Comparison of ENCODE assay signal across 12 cellular contexts in the genomic region with DNA sequence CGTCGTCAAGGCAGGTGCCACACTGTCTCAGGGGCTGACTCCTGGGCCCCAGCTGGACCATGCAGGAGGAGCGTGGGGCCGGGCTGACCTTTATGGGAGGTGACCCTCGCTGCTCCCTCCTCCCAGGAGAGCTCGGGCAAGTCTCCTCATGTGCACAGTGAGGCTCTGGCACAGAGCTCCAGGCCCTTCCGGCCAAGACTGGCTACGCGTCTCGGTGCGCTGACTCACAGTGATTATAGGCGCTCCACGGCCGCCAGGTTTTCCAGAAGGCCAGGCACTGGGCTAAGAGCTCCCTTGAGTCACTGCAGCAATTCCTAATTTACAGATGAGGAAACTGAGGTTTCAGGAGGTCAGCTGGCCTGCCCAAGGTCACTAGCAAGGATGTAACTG. TPM values are rescaled to one million over a fixed set of nuclear protein-coding genes. Genes with fewer than 3 reads are reported as not detected.
DNase-seq lines count a peak whose midpoint lies in the region; ATAC-seq and TF ChIP-seq lines count a peak whose summit lies in the region.
"Had no signal": no experiment of that assay in that cellular context is flagged by ENCODE, and none has a peak within 500 bp of the region (broad histone marks: within the 10 kb centered on the region; RNA-seq: fewer than 3 reads in every experiment).

No MANE protein-coding gene starts in this region.

- H3K4me1 ChIP-seq in BLaER1 (peaks cover 99% of the 10 kb centered on the region), duodenal mucosa (ENCODE audit: control insufficient read depth in 1 of 2, insufficient read depth in 2 of 2, low read length in 2 of 2) (peaks cover 5 to 10% of the 10 kb centered on the region in 2 donors), lower lobe of right lung (peaks cover 23% of the 10 kb centered on the region)
- H3K4me1 ChIP-seq in effector memory CD4-positive, alpha-beta T cell (ENCODE audit: control insufficient read depth, insufficient read depth, low read length, poor library complexity, severe bottlenecking), result no peaks in the 10 kb centered on the region
- H3K4me1 ChIP-seq: SJSA1 had no signal

- H3K27me3 ChIP-seq in BLaER1, result no peaks in the 10 kb centered on the region
- no peaks in the 10 kb centered on the region for H3K27me3 ChIP-seq in duodenal mucosa (ENCODE audit: control insufficient read depth in 1 of 2, insufficient read depth in 2 of 2, low read length in 2 of 2)
- H3K27me3 ChIP-seq in lower lobe of right lung (ENCODE audit: low read depth), result no peaks in the 10 kb centered on the region
- no peaks in the 10 kb centered on the region for H3K27me3 ChIP-seq in effector memory CD4-positive, alpha-beta T cell (replicated peaks; ENCODE audit: control insufficient read depth, insufficient read depth, low read length, poor library complexity, severe bottlenecking)
- H3K27me3 ChIP-seq: SJSA1 had no signal

- TF ChIP-seq CTCF in lower lobe of right lung (IDR thresholded peaks at IDR 0.05), result no peak

- peak overlapping the region; percentile 71 for H3K27ac ChIP-seq in BLaER1
- peak overlapping the region; percentile 10 for H3K27ac ChIP-seq in duodenal mucosa (ENCODE audit: low read depth, low read length)
- no peak overlapping the region for H3K27ac ChIP-seq in lower lobe of right lung
- H3K27ac ChIP-seq in effector memory CD4-positive, alpha-beta T cell (ENCODE audit: insufficient read depth, low read length, poor library complexity, severe bottlenecking), result no peak overlapping the region
- H3K27ac ChIP-seq: SJSA1, skin epidermis had no signal

- H3K4me2 ChIP-seq in BLaER1, result peak overlapping the region; percentile 90

- peaks cover 15% of the 10 kb centered on the region for H3K9me3 ChIP-seq in BLaER1
- H3K9me3 ChIP-seq in duodenal mucosa (ENCODE audit: control insufficient read depth in 1 of 2, low read length in 2 of 2), result no peaks in the 10 kb centered on the region
- H3K9me3 ChIP-seq in lower lobe of right lung, result no peaks in the 10 kb centered on the region
- H3K9me3 ChIP-seq in effector memory CD4-positive, alpha-beta T cell (ENCODE audit: control insufficient read depth, low read length), result no peaks in the 10 kb centered on the region
- H3K9me3 ChIP-seq: SJSA1 had no signal

- intact Hi-C loops in lower lobe of right lung (cut with DNase I), result no loop called here

- DNase-seq in lower lobe of right lung, result peak; percentile 40
- no peak for DNase-seq in effector memory CD4-positive, alpha-beta T cell
- no peak for DNase-seq in DMS114 treated with DMSO at 0.1 percent for 48 hours (lab: John Stamatoyannopoulos, UW; ENCODE audit: unreplicated experiment)
- DNase-seq: immature natural killer cell, NCI-H1092 treated with DMSO at 0.1 percent for 48 hours had no signal

- H3K36me3 ChIP-seq in BLaER1, result peaks cover 9% of the 10 kb centered on the region
- peaks cover 0 to 9% of the 10 kb centered on the region in 2 donors for H3K36me3 ChIP-seq in duodenal mucosa (ENCODE audit: control insufficient read depth in 1 of 2, insufficient read depth in 2 of 2, low read length in 2 of 2)
- H3K36me3 ChIP-seq in lower lobe of right lung, result no peaks in the 10 kb centered on the region
- H3K36me3 ChIP-seq in effector memory CD4-positive, alpha-beta T cell (ENCODE audit: control insufficient read depth, insufficient read depth, low read length), result no peaks in the 10 kb centered on the region

- peaks cover 54% of the 10 kb centered on the region; the same call in 1 of the 2 replicates for H4K20me1 ChIP-seq in BLaER1

- H3K4me3 ChIP-seq in BLaER1 (no peak overlapping the region), duodenal mucosa (ENCODE audit: low read depth in 1 of 2, low read length in 2 of 2) (no peak overlapping the region), lower lobe of right lung (no peak overlapping the region)
- H3K4me3 ChIP-seq in effector memory CD4-positive, alpha-beta T cell (ENCODE audit: insufficient read depth, low read depth, low read length, poor library complexity, severe bottlenecking), result no peak overlapping the region
- H3K4me3 ChIP-seq: SJSA1, skin epidermis had no signal

- ATAC-seq in lower lobe of right lung (no peak), GM18858 (IDR thresholded peaks at IDR 0.05; ENCODE audit: unreplicated experiment) (no peak), HG02938 (IDR thresholded peaks at IDR 0.05; ENCODE audit: unreplicated experiment) (no peak)

- H3K9ac ChIP-seq in BLaER1 (peak overlapping the region; percentile 16; the same call in 1 of the 2 replicates), duodenal mucosa (ENCODE audit: low read depth in 1 of 2, low read length in 2 of 2) (no peak overlapping the region)

TF ChIP-seq in PFSK-1, 5 proteins besides CTCF, POLR2A, EP300 and RAD21:
- no peak for TF ChIP-seq POLR2AphosphoS5 (IDR thresholded peaks at IDR 0.05; ENCODE audit: low read depth, low read length)
- TF ChIP-seq FOXP2 (optimal IDR thresholded peaks at IDR 0.05; ENCODE audit: borderline replicate concordance, extremely low read depth, extremely low read length, insufficient read depth), result peak; percentile 45

RNA-seq across cellular contexts. Expression of gene VAV2, which starts 47.4 kb away (rescaled TPM):
- 15.2 TPM for polyA plus RNA-seq in PFSK-1 (2012; ENCODE audit: insufficient read length, low read depth)
- 26.9 TPM for total RNA-seq in lower lobe of right lung

Comparison
In these comparisons a context has a peak if more than half of its experiments do, and no peak if none do; other contexts are left out.
1. H3K27ac ChIP-seq: peak in BLaER1 (single experiment) and duodenal mucosa (single experiment); none in lower lobe of right lung (single experiment) and effector memory CD4-positive, alpha-beta T cell (single experiment).